Comparison of ENCODE assay signal across 8 cellular contexts in genomic region chr10:6151087-6151977, GRCh38. TPM values are rescaled to one million over a fixed set of nuclear protein-coding genes. Genes with fewer than 3 reads are reported as not detected.
DNase-seq lines count a peak whose midpoint lies in the region; ATAC-seq and TF ChIP-seq lines count a peak whose summit lies in the region.

No MANE protein-coding gene starts in this region.

- no peak overlapping the region for H2AFZ ChIP-seq in OCI-LY7 (ENCODE audit: low read length)

- no peaks in the 10 kb centered on the region for H3K36me3 ChIP-seq in OCI-LY7 (ENCODE audit: insufficient read depth, low read length)
- no peaks in the 10 kb centered on the region for H3K36me3 ChIP-seq in ascending aorta

- H3K9me3 ChIP-seq in OCI-LY7 (ENCODE audit: low read length) (no peaks in the 10 kb centered on the region), ascending aorta (no peaks in the 10 kb centered on the region)

- BruUV-seq in OCI-LY7 (replicated peaks; lab: Mats Ljungman, UMichigan): no TSS peak

- POLR2A ChIA-PET in OCI-LY7 (lab: Charles Lee): interaction anchor here (0.6 to 1.7 kb wide), 4 partner anchors 10 to 20 kb away, joined by 3 to 8 read pairs (median 5); no protein-coding TSS in a partner anchor

- H3K4me2 ChIP-seq in OCI-LY7 (ENCODE audit: low read length): peak overlapping the region; percentile 75

- CTCF ChIA-PET in OCI-LY7 (lab: Charles Lee; ENCODE audit: unreplicated experiment): interaction anchor here (0.6 to 1.8 kb wide), 5 partner anchors 11 to 254 kb away, joined by 3 to 6 read pairs (median 4); no protein-coding TSS in a partner anchor

- H3K4me3 ChIP-seq in AG09309 (ENCODE audit: control insufficient read depth, low read depth, low read length): no peak overlapping the region
- peak overlapping the region; percentile 43 for H3K4me3 ChIP-seq in OCI-LY7 (ENCODE audit: low read depth, low read length, poor library complexity, severe bottlenecking)
- H3K4me3 ChIP-seq in ascending aorta: peak overlapping the region in 1 of 2 donors; percentile 43
- H3K4me3 ChIP-seq in retinal pigment epithelial cell (ENCODE audit: low read length): no peak overlapping the region

- intact Hi-C loops in OCI-LY7 (cut with micrococcal nuclease; ENCODE audit: unreplicated experiment) (loop anchor here (1.0 to 2.0 kb wide), 2 partner anchors 42 to 51 kb away; partner anchors contain the start of gene PFKFB3), ascending aorta (cut with DNase I) (loop anchor here (2.0 to 5.0 kb wide), 2 partner anchors 43 to 251 kb away; no protein-coding TSS in a partner anchor)

- H4K20me1 ChIP-seq in OCI-LY7 (ENCODE audit: insufficient read depth, low read length): no peaks in the 10 kb centered on the region

- H3K79me2 ChIP-seq in OCI-LY7 (ENCODE audit: insufficient read depth, low read depth, low read length): no peaks in the 10 kb centered on the region; the same call in 1 of the 2 replicates

- peak overlapping the region; percentile 40 for H3K27ac ChIP-seq in OCI-LY7 (ENCODE audit: low read depth, low read length, poor library complexity, severe bottlenecking)
- peak overlapping the region; percentile 59 to 72 for H3K27ac ChIP-seq in ascending aorta

- peaks cover 18% of the 10 kb centered on the region for H3K4me1 ChIP-seq in OCI-LY7 (ENCODE audit: insufficient read depth, low read length, poor library complexity, severe bottlenecking)
- peaks cover 0 to 8% of the 10 kb centered on the region in 2 donors for H3K4me1 ChIP-seq in ascending aorta

- H3K27me3 ChIP-seq in ascending aorta: no peaks in the 10 kb centered on the region

- TF ChIP-seq CTCF in AG09309 (IDR thresholded peaks at IDR 0.05; ENCODE audit: control insufficient read depth, insufficient read depth, low read depth, low read length, missing control alignments) (peak; percentile 74), OCI-LY7 (conservative IDR thresholded peaks at IDR 0.05; ENCODE audit: low read length) (peak; percentile 84), ascending aorta (IDR thresholded peaks at IDR 0.05) (peak; percentile 61 to 73 (median 70)), retinal pigment epithelial cell (conservative IDR thresholded peaks at IDR 0.05; ENCODE audit: low read depth, low read length) (peak; percentile 81)

- H3K9me2 ChIP-seq in OCI-LY7 (ENCODE audit: insufficient read depth, low read length): no peaks in the 10 kb centered on the region

- no peak for DNase-seq in AG09309 (ENCODE audit: low read depth)
- DNase-seq in OCI-LY7 (ENCODE audit: low spot score): peak; percentile 76
- DNase-seq in ascending aorta (ENCODE audit: low spot score in 2 of 2): peak in 1 of 2 donors; percentile 84
- DNase-seq in hippocampal formation (lab: John Stamatoyannopoulos, UW): peak; percentile 69 to 72
- DNase-seq in retinal pigment epithelial cell (ENCODE audit: low read depth): no peak
- no peak for DNase-seq in NCI-H2171 (lab: John Stamatoyannopoulos, UW)

- ATAC-seq in GM18508 (IDR thresholded peaks at IDR 0.05; ENCODE audit: insufficient read depth, unreplicated experiment) (peak; percentile 58), HG02885 (IDR thresholded peaks at IDR 0.05; ENCODE audit: poor library complexity, unreplicated experiment) (peak; percentile 88)

RNA-seq across cellular contexts. Expression of gene PFKFB3, which starts 51.4 kb away (rescaled TPM):
- total RNA-seq in OCI-LY7 (2014; rRNA removed; shearing (Covaris generic)): 29.0 and 33.7 TPM in 2 replicates
- total RNA-seq in OCI-LY7 (2022): 36.7 and 50.7 TPM in 2 replicates
- total RNA-seq in ascending aorta: 68.0 TPM

Comparison
In these comparisons a context has a peak if more than half of its experiments do, and no peak if none do; other contexts are left out.
1. DNase-seq: peak in OCI-LY7 (single experiment) and hippocampal formation (2 of 2); none in AG09309 (single experiment), retinal pigment epithelial cell (single experiment) and NCI-H2171 (single experiment).
2. Peak in every context shown above with its lines, with median percentiles within 50 percentile points of each other: CTCF ChIP-seq.